Comparison of ENCODE assay signal across 1 cellular context in genomic region chr11:63841554-63841953, GRCh38.
TF ChIP-seq lines count a peak whose summit lies in the region.

No MANE protein-coding gene starts in this region.

TF ChIP-seq in IMR-90, 13 proteins besides CTCF, POLR2A, EP300 and RAD21 (continued from another document):
- TF ChIP-seq MXI1 (IDR thresholded peaks at IDR 0.05; ENCODE audit: borderline replicate concordance, low read depth, low read length) = no peak
- no peak for TF ChIP-seq FOS (IDR thresholded peaks at IDR 0.05; ENCODE audit: low read depth, low read length)
